8 cellular contexts compared by ENCODE assay signal in genomic region chr14:35123388-35123703, GRCh38. TPM values are rescaled to one million over a fixed set of nuclear protein-coding genes. Genes with fewer than 3 reads are reported as not detected.
DNase-seq lines count a peak whose midpoint lies in the region; TF ChIP-seq lines count a peak whose summit lies in the region.

No MANE protein-coding gene starts in this region.

- no peaks in the 10 kb centered on the region for H3K36me3 ChIP-seq in Caco-2 (ENCODE audit: control insufficient read depth, insufficient read depth, low read length)
- H3K36me3 ChIP-seq in OCI-LY1 (ENCODE audit: insufficient read depth, low read length): peaks cover 17% of the 10 kb centered on the region; the same call in 1 of the 2 replicates
- H3K36me3 ChIP-seq in endodermal cell (ENCODE audit: control insufficient read depth, insufficient read depth, low read length): peaks cover 25% of the 10 kb centered on the region
- H3K36me3 ChIP-seq in osteoblast (ENCODE audit: insufficient read depth, low read length): no peaks in the 10 kb centered on the region

- H3K4me3 Mint-ChIP-seq in Caco-2 (ENCODE audit: unreplicated experiment) (peak overlapping the region; percentile 88), endodermal cell (peak overlapping the region; percentile 96)

- intact Hi-C loops in Caco-2 (cut with micrococcal nuclease; ENCODE audit: unreplicated experiment): loop anchor here (2.0 to 10.0 kb wide), 3 partner anchors 77 to 281 kb away; partner anchors contain the start of genes FAM177A1, NFKBIA and PSMA6
- intact Hi-C loops in head of caudate nucleus (cut with DNase I): loop anchor here (5.0 to 10.0 kb wide), 3 partner anchors 76 to 284 kb away; partner anchors contain the start of genes FAM177A1 and SRP54

- no peak for TF ChIP-seq CTCF in Caco-2 (IDR thresholded peaks at IDR 0.05; ENCODE audit: insufficient read depth in 1 of 2, low read depth in 1 of 2, low read length in 1 of 2, severe bottlenecking in 1 of 2, unreplicated experiment in 1 of 2)
- no peak for TF ChIP-seq CTCF in OCI-LY1 (IDR thresholded peaks at IDR 0.05; ENCODE audit: low read length)
- TF ChIP-seq CTCF in endodermal cell (conservative IDR thresholded peaks at IDR 0.05): no peak
- no peak for TF ChIP-seq CTCF in osteoblast (IDR thresholded peaks at IDR 0.05; ENCODE audit: extremely low read depth, low read depth, low read length)

- peak overlapping the region; percentile 100 for H3K27ac Mint-ChIP-seq in Caco-2 (ENCODE audit: unreplicated experiment)
- peak overlapping the region; percentile 100 for H3K27ac Mint-ChIP-seq in endodermal cell

- H3K27me3 ChIP-seq in Caco-2 (replicated peaks; ENCODE audit: control insufficient read depth, insufficient read depth, low read length): no peaks in the 10 kb centered on the region
- no peaks in the 10 kb centered on the region for H3K27me3 ChIP-seq in OCI-LY1 (ENCODE audit: insufficient read depth, low read length)
- no peaks in the 10 kb centered on the region for H3K27me3 ChIP-seq in endodermal cell (ENCODE audit: control insufficient read depth, insufficient read depth, low read length, poor library complexity, severe bottlenecking)
- H3K27me3 ChIP-seq in osteoblast (ENCODE audit: insufficient read depth, low read length): no peaks in the 10 kb centered on the region

- CTCF ChIA-PET in Caco-2 (lab: Charles Lee): no interaction called here

- H3K4me3 ChIP-seq in Caco-2 (ENCODE audit: low read depth, low read length) (peak overlapping the region; percentile 70), OCI-LY1 (ENCODE audit: low read depth, low read length, poor library complexity, severe bottlenecking) (peak overlapping the region; percentile 85), endodermal cell (ENCODE audit: low read length) (peak overlapping the region; percentile 93), osteoblast (ENCODE audit: insufficient read depth, low read length) (peak overlapping the region; percentile 84)

- peak overlapping the region; percentile 93 for H3K27ac ChIP-seq in OCI-LY1 (ENCODE audit: low read depth, low read length, poor library complexity, severe bottlenecking)
- no peak overlapping the region for H3K27ac ChIP-seq in endodermal cell (ENCODE audit: low read depth, low read length)
- peak overlapping the region; percentile 99 for H3K27ac ChIP-seq in osteoblast (ENCODE audit: low read depth, low read length)

- no peaks in the 10 kb centered on the region for H4K20me1 ChIP-seq in OCI-LY1 (ENCODE audit: insufficient read depth, low read length)
- H4K20me1 ChIP-seq in osteoblast (ENCODE audit: insufficient read depth, low read length): no peaks in the 10 kb centered on the region

- H3K9me3 Mint-ChIP-seq in Caco-2 (ENCODE audit: unreplicated experiment) (no peaks in the 10 kb centered on the region), endodermal cell (no peaks in the 10 kb centered on the region)

- H3K9ac ChIP-seq in OCI-LY1 (ENCODE audit: low read length) (peak overlapping the region; percentile 94), endodermal cell (ENCODE audit: extremely low read depth, low read length, poor library complexity, severe bottlenecking) (peak overlapping the region; percentile 94)

- no peaks in the 10 kb centered on the region for H3K9me2 ChIP-seq in OCI-LY1 (ENCODE audit: low read depth, low read length)

- H3K4me2 ChIP-seq in OCI-LY1 (ENCODE audit: low read length): peak overlapping the region; percentile 88
- peak overlapping the region; percentile 86 for H3K4me2 ChIP-seq in osteoblast (ENCODE audit: insufficient read depth, low read length)

- no peak overlapping the region for H2AFZ ChIP-seq in OCI-LY1 (ENCODE audit: low read length)
- H2AFZ ChIP-seq in osteoblast (ENCODE audit: low read length): peak overlapping the region; percentile 97

- no peaks in the 10 kb centered on the region for H3K27me3 Mint-ChIP-seq in Caco-2 (ENCODE audit: insufficient read depth, unreplicated experiment)
- no peaks in the 10 kb centered on the region for H3K27me3 Mint-ChIP-seq in endodermal cell (ENCODE audit: insufficient read depth)

- BruUV-seq in Caco-2 (replicated peaks; lab: Mats Ljungman, UMichigan): no TSS peak

- DNase-seq in Caco-2 (no peak), endodermal cell (no peak), osteoblast (ENCODE audit: insufficient read length, low spot score, missing footprints) (no peak), Kasumi-1 (lab: John Stamatoyannopoulos, UW) (no peak), SIG-M5 (lab: John Stamatoyannopoulos, UW) (no peak), NCI-H2171 treated with DMSO at 0.1 percent for 48 hours (lab: John Stamatoyannopoulos, UW) (no peak), head of caudate nucleus (no peak)

- H3K4me1 Mint-ChIP-seq in Caco-2 (ENCODE audit: low read depth, unreplicated experiment) (peaks cover 38% of the 10 kb centered on the region), endodermal cell (peaks cover 19% of the 10 kb centered on the region)

- 64 to 65% methylated on average over 3 of the region's 3 CpGs for WGBS in endodermal cell (ENCODE audit: insufficient coverage in 1 of 2, insufficient read length in 1 of 2), 2 experiments

- H3K36me3 Mint-ChIP-seq in Caco-2 (ENCODE audit: insufficient read depth, unreplicated experiment) (peaks cover 58% of the 10 kb centered on the region), endodermal cell (ENCODE audit: low read depth) (peaks cover 23% of the 10 kb centered on the region)

- no peaks in the 10 kb centered on the region for H3F3A ChIP-seq in OCI-LY1 (ENCODE audit: insufficient read depth, low read length)

- no peaks in the 10 kb centered on the region for H3K4me1 ChIP-seq in Caco-2
- H3K4me1 ChIP-seq in OCI-LY1 (ENCODE audit: insufficient read depth, low read length, severe bottlenecking): peaks cover 42% of the 10 kb centered on the region
- no peaks in the 10 kb centered on the region for H3K4me1 ChIP-seq in endodermal cell (ENCODE audit: control insufficient read depth, insufficient read depth, low read length)
- H3K4me1 ChIP-seq in osteoblast (ENCODE audit: insufficient read depth, low read length): peaks cover 16% of the 10 kb centered on the region

- no peaks in the 10 kb centered on the region for H3K9me3 ChIP-seq in Caco-2
- H3K9me3 ChIP-seq in OCI-LY1 (ENCODE audit: low read length): no peaks in the 10 kb centered on the region
- no peaks in the 10 kb centered on the region for H3K9me3 ChIP-seq in endodermal cell (ENCODE audit: control insufficient read depth, low read length)
- no peaks in the 10 kb centered on the region for H3K9me3 ChIP-seq in osteoblast (ENCODE audit: low read depth, low read length)

- peaks cover 4% of the 10 kb centered on the region for H3K79me2 ChIP-seq in OCI-LY1 (ENCODE audit: insufficient read depth, low read length)
- peaks cover 55% of the 10 kb centered on the region for H3K79me2 ChIP-seq in osteoblast (ENCODE audit: insufficient read depth, low read length)

- POLR2A ChIA-PET in Caco-2 (lab: Charles Lee): interaction anchor here (0.8 kb wide), 1 partner anchor 77 kb away, joined by 4 read pairs; the partner anchor contains the start of gene FAM177A1

RNA-seq across cellular contexts. Expression of gene PRORP, which starts 1.0 kb away (rescaled TPM):
- total RNA-seq in Caco-2 (2022): 34.5 and 36.3 TPM in 2 replicates
- 10 to 100 TPM; 45.6 to 57.2 TPM for total RNA-seq in endodermal cell
- polyA plus RNA-seq in endodermal cell (2013, experiment 1 of 2): 26.1 TPM
- polyA plus RNA-seq in endodermal cell (2013, experiment 2 of 2): 25.7 TPM
- total RNA-seq in osteoblast: 27.7 and 30.4 TPM in 2 replicates

RNA-seq across cellular contexts. Expression of gene PPP2R3C, which starts 1.6 kb away (rescaled TPM):
- total RNA-seq in Caco-2 (2022): 23.3 and 25.2 TPM in 2 replicates
- 10 to 100 TPM; 18.6 to 36.8 TPM for total RNA-seq in endodermal cell
- polyA plus RNA-seq in endodermal cell (2013, experiment 1 of 2): 57.7 TPM
- polyA plus RNA-seq in endodermal cell (2013, experiment 2 of 2): 47.9 TPM
- 53.0 and 53.9 TPM in 2 replicates for total RNA-seq in osteoblast
